ENCODE assay signal across 11 cellular contexts in the genomic region with DNA sequence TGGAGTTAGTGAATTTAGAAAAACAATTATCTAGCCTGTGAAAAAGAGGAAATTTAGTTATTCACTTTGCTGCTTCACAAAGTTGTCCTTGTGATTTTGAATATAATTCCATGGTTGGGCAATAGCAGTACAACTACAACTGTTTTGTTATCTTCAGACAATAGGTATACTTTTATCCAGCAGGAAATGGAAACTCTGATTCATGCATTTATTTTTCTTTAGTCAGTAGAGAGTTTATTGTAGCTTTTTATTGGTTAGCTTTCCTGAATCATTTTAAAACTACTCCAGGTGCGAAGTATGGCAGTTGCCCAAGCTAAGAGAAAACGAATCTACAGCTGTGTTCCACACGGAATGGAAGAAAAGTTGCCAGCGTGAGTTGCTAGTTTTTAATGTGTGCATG.
DNase-seq lines count a peak whose midpoint lies in the region; FAIRE-seq and TF ChIP-seq lines count a peak whose summit lies in the region.
"Had no signal": no experiment of that assay in that cellular context is flagged by ENCODE, and none has a peak within 500 bp of the region (broad histone marks: within the 10 kb centered on the region; RNA-seq: fewer than 3 reads in every experiment).

No MANE protein-coding gene starts in this region.

- POLR2A ChIA-PET in BJ (lab: Charles Lee), result interaction anchor here (0.5 to 0.6 kb wide), 2 partner anchors 12 to 268 kb away, joined by 3 to 4 read pairs; no protein-coding TSS in a partner anchor
- POLR2A ChIA-PET in endothelial cell of umbilical vein (lab: Charles Lee), result interaction anchor here (0.6 to 1.3 kb wide), 2 partner anchors 104 to 221 kb away, joined by 3 to 7 read pairs; partner anchors contain the start of genes TM4SF18 and WWTR1

- peak overlapping the region; percentile 73 for H3K9ac ChIP-seq in endothelial cell of umbilical vein (replicated peaks; ENCODE audit: extremely low read depth, insufficient read depth, low read length)
- no peak overlapping the region for H3K9ac ChIP-seq in neural progenitor cell

- peak; percentile 43 for TF ChIP-seq POLR2A in endothelial cell of umbilical vein (IDR thresholded peaks at IDR 0.05; ENCODE audit: low read depth, low read length)

- peaks cover under 1% of the 10 kb centered on the region for H3K27me3 Mint-ChIP-seq in neural progenitor cell (ENCODE audit: insufficient read depth, low read depth)

- H3K9me3 ChIP-seq in endothelial cell of umbilical vein (replicated peaks; ENCODE audit: control insufficient read depth, insufficient read depth, low read length) (no peaks in the 10 kb centered on the region), neural progenitor cell (ENCODE audit: low read depth) (no peaks in the 10 kb centered on the region), SJCRH30 (replicated peaks) (no peaks in the 10 kb centered on the region)
- H3K9me3 ChIP-seq: right lobe of liver had no signal

- DNase-seq in BJ (ENCODE audit: low read depth), result peak; percentile 89
- DNase-seq in NCI-H774 (lab: John Stamatoyannopoulos, UW), result peak; percentile 38
- DNase-seq in endothelial cell of umbilical vein (ENCODE audit: low read depth, low spot score), result peak; percentile 99
- DNase-seq in neural progenitor cell (ENCODE audit: low spot score), result no peak
- no peak for DNase-seq in head of caudate nucleus
- no peak for DNase-seq in SJCRH30
- no peak for DNase-seq in central memory CD4-positive, alpha-beta T cell
- DNase-seq in NCI-H2081 treated with DMSO at 0.1 percent for 48 hours (lab: John Stamatoyannopoulos, UW), result no peak
- DNase-seq: activated naive CD8-positive, alpha-beta T cell treated with anti-CD3 and anti-CD28 coated beads, Interleukin-2, amount 10 ng/mL, durations not matched to agents 7 days and 5 days; right lobe of liver had no signal

- H3F3A ChIP-seq in neural progenitor cell (ENCODE audit: low read depth), result peaks cover 7% of the 10 kb centered on the region

- dilution Hi-C loops in endothelial cell of umbilical vein (cut with MboI; ENCODE audit: extremely low pct_ligation_motif_present, low sequenced_read_pairs), result no loop called here

- intact Hi-C loops in endothelial cell of umbilical vein (cut with micrococcal nuclease), result loop anchor here (1.0 to 2.0 kb wide), 6 partner anchors 13 to 103 kb away; partner anchors contain the start of gene WWTR1
- intact Hi-C loops in head of caudate nucleus (cut with DNase I), result no loop called here

- H3K36me3 ChIP-seq in BJ (ENCODE audit: control insufficient read depth, insufficient read depth, low read length) (no peaks in the 10 kb centered on the region), endothelial cell of umbilical vein (ENCODE audit: control insufficient read depth in 2 of 2, extremely low read depth in 1 of 2, insufficient read depth in 2 of 2, low read length in 2 of 2) (peaks cover 6 to 12% of the 10 kb centered on the region in 2 experiments), neural progenitor cell (no peaks in the 10 kb centered on the region), SJCRH30 (peaks cover 5% of the 10 kb centered on the region; the same call in 1 of the 2 replicates)
- H3K36me3 ChIP-seq: right lobe of liver had no signal

- CTCF ChIA-PET in BJ (lab: Yijun Ruan, JAX), result interaction anchor here (1.1 to 2.8 kb wide), 6 partner anchors 12 to 103 kb away, joined by 4 to 18 read pairs (median 6); partner anchors contain the start of gene WWTR1
- CTCF ChIA-PET in endothelial cell of umbilical vein (lab: Charles Lee), result interaction anchor here (0.8 to 4.9 kb wide), 10 partner anchors 8 to 217 kb away, joined by 3 to 46 read pairs (median 4); partner anchors contain the start of gene WWTR1

- H2AFZ ChIP-seq in endothelial cell of umbilical vein (ENCODE audit: low read depth, low read length) (no peak overlapping the region), neural progenitor cell (replicated peaks) (no peak overlapping the region)

- TF ChIP-seq CTCF in BJ (IDR thresholded peaks at IDR 0.05; ENCODE audit: insufficient read depth, low read depth, low read length), result no peak
- TF ChIP-seq CTCF in endothelial cell of umbilical vein (IDR thresholded peaks at IDR 0.05; ENCODE audit: extremely low read depth in 1 of 2, insufficient read depth in 1 of 2, low read depth in 1 of 2, low read length in 2 of 2), result no peak
- no peak for TF ChIP-seq CTCF in neural progenitor cell (IDR thresholded peaks at IDR 0.05)

- H3K27ac ChIP-seq in endothelial cell of umbilical vein (ENCODE audit: insufficient read depth, low read depth, low read length) (peak overlapping the region; percentile 88), neural progenitor cell (no peak overlapping the region), SJCRH30 (no peak overlapping the region)

- H3K27ac Mint-ChIP-seq in neural progenitor cell, result peak overlapping the region; percentile 43
- H3K27ac Mint-ChIP-seq: activated naive CD8-positive, alpha-beta T cell treated with anti-CD3 and anti-CD28 coated beads, Interleukin-2, amount 10 ng/mL, durations not matched to agents 7 days and 5 days had no signal

- peak; percentile 85 for FAIRE-seq in endothelial cell of umbilical vein (lab: Jason Lieb, UNC)
- FAIRE-seq: D721Med had no signal

- H3K4me3 ChIP-seq in BJ (ENCODE audit: low read depth, low read length), result no peak overlapping the region
- H3K4me3 ChIP-seq in endothelial cell of umbilical vein (replicated peaks in 1 of 3; ENCODE audit: insufficient read depth in 1 of 3, low read depth in 1 of 3, low read length in 3 of 3), result no peak overlapping the region
- no peak overlapping the region for H3K4me3 ChIP-seq in neural progenitor cell
- H3K4me3 ChIP-seq in SJCRH30, result no peak overlapping the region
- H3K4me3 ChIP-seq: right lobe of liver had no signal

- H3K4me3 Mint-ChIP-seq in neural progenitor cell, result no peak overlapping the region
- H3K4me3 Mint-ChIP-seq: activated naive CD8-positive, alpha-beta T cell treated with anti-CD3 and anti-CD28 coated beads, Interleukin-2, amount 10 ng/mL, durations not matched to agents 7 days and 5 days had no signal

- BruUV-seq in endothelial cell of umbilical vein (replicated peaks; lab: Mats Ljungman, UMichigan), result no TSS peak

- peaks cover 34% of the 10 kb centered on the region for H3K4me1 Mint-ChIP-seq in neural progenitor cell
- H3K4me1 Mint-ChIP-seq: activated naive CD8-positive, alpha-beta T cell treated with anti-CD3 and anti-CD28 coated beads, Interleukin-2, amount 10 ng/mL, durations not matched to agents 7 days and 5 days had no signal

- H3K9me3 Mint-ChIP-seq in neural progenitor cell, result no peaks in the 10 kb centered on the region
- H3K9me3 Mint-ChIP-seq: activated naive CD8-positive, alpha-beta T cell treated with anti-CD3 and anti-CD28 coated beads, Interleukin-2, amount 10 ng/mL, durations not matched to agents 7 days and 5 days had no signal

- H3K27me3 ChIP-seq in BJ (ENCODE audit: control insufficient read depth, insufficient read depth, low read length) (no peaks in the 10 kb centered on the region), endothelial cell of umbilical vein (ENCODE audit: control insufficient read depth in 2 of 2, insufficient read depth in 2 of 2, low read length in 2 of 2) (no peaks in the 10 kb centered on the region), neural progenitor cell (no peaks in the 10 kb centered on the region), SJCRH30 (no peaks in the 10 kb centered on the region)
- H3K27me3 ChIP-seq: right lobe of liver had no signal

- H3K36me3 Mint-ChIP-seq in neural progenitor cell, result peaks cover 2% of the 10 kb centered on the region
- H3K36me3 Mint-ChIP-seq: activated naive CD8-positive, alpha-beta T cell treated with anti-CD3 and anti-CD28 coated beads, Interleukin-2, amount 10 ng/mL, durations not matched to agents 7 days and 5 days had no signal

- H4K20me1 ChIP-seq in endothelial cell of umbilical vein (replicated peaks; ENCODE audit: control insufficient read depth, extremely low read depth, insufficient read depth, low read length), result no peaks in the 10 kb centered on the region
- no peaks in the 10 kb centered on the region for H4K20me1 ChIP-seq in neural progenitor cell (ENCODE audit: low read depth)

- H3K4me1 ChIP-seq in endothelial cell of umbilical vein (ENCODE audit: control insufficient read depth, extremely low read depth, insufficient read depth, low read length) (peaks cover 49% of the 10 kb centered on the region), neural progenitor cell (peaks cover 31% of the 10 kb centered on the region), SJCRH30 (peaks cover 27% of the 10 kb centered on the region)

- H3K4me2 ChIP-seq in endothelial cell of umbilical vein (ENCODE audit: insufficient read depth, low read length), result peak overlapping the region; percentile 67
- H3K4me2 ChIP-seq in neural progenitor cell, result no peak overlapping the region

- H3K79me2 ChIP-seq in endothelial cell of umbilical vein (ENCODE audit: control insufficient read depth, insufficient read depth, low read length), result peaks cover 76% of the 10 kb centered on the region
- H3K79me2 ChIP-seq in neural progenitor cell (ENCODE audit: low read depth), result no peaks in the 10 kb centered on the region

- no peaks in the 10 kb centered on the region for H3K9me1 ChIP-seq in endothelial cell of umbilical vein (replicated peaks; ENCODE audit: control insufficient read depth, extremely low read depth, insufficient read depth, low read length)

TF ChIP-seq in endothelial cell of umbilical vein, 7 proteins besides CTCF, POLR2A, EP300 and RAD21:
- TF ChIP-seq POLR2AphosphoS5 (IDR thresholded peaks at IDR 0.05; ENCODE audit: insufficient read depth, low read depth, low read length) (peak; percentile 40), JUN (IDR thresholded peaks at IDR 0.05; ENCODE audit: borderline replicate concordance, insufficient read depth, insufficient read length, low read depth) (peak; percentile 96), GATA2 (IDR thresholded peaks at IDR 0.05; ENCODE audit: insufficient read depth, insufficient read length, low read depth, low read length) (peak; percentile 53), FOS (IDR thresholded peaks at IDR 0.05; ENCODE audit: borderline replicate concordance, insufficient read depth, low read length) (peak; percentile 89), MYC (IDR thresholded peaks at IDR 0.05; ENCODE audit: low read depth, low read length) (no peak)

Comparison
In these comparisons a context has a peak if more than half of its experiments do, and no peak if none do; other contexts are left out.
1. DNase-seq: peak in BJ (single experiment), NCI-H774 (single experiment) and endothelial cell of umbilical vein (single experiment); none in neural progenitor cell (single experiment), head of caudate nucleus (0 of 42), SJCRH30 (0 of 2), central memory CD4-positive, alpha-beta T cell (single experiment) and NCI-H2081 treated with DMSO at 0.1 percent for 48 hours (single experiment).